Comparison of ENCODE assay signal across 25 cellular contexts in the genomic region with DNA sequence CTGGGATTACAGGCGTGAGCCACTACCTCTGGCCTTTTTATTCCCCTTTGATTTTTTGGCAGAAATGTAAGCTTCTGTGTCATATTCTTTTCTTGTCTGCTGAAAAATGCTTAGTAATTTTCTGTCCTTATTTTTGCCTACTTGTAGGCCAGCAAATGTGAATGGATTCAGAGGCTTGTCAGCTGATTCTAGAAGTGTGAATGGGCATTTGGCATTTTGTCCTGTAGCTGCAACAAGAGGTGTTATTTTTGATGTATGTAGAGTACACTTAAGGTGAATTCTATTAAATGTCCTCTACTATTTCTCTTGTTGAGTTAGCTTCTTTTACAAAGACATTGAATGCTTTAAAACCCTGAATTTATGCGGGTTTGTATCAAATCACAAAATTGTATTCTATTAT.
"Had no signal": no experiment of that assay in that cellular context is flagged by ENCODE, and none has a peak within 500 bp of the region (broad histone marks: within the 10 kb centered on the region; RNA-seq: fewer than 3 reads in every experiment).

No MANE protein-coding gene starts in this region.

- H3K4me1 ChIP-seq: parathyroid adenoma, tibial nerve, vagina had no signal

- DNase-seq: nephron progenitor cell; occipital lobe; ovary; posterior cingulate gyrus; psoas muscle; right cardiac atrium; right lobe of liver; sigmoid colon; small intestine; stimulated activated CD4-positive, alpha-beta T cell treated with anti-CD3 and anti-CD28 coated beads, Interleukin-15, amount 100 ng/mL, for 24 hours; stimulated activated CD4-positive, alpha-beta T cell treated with anti-CD3 and anti-CD28 coated beads, Interleukin-2, amount 100 ng/mL, for 24 hours; stimulated activated CD4-positive, alpha-beta T cell treated with anti-CD3 and anti-CD28 coated beads, Interleukin-2, amount 100 ng/mL, for 48 hours; stimulated activated CD4-positive, alpha-beta T cell treated with anti-CD3 and anti-CD28 coated beads, Interleukin-4, amount 100 ng/mL, for 24 hours; stimulated activated naive B cell treated with anti-CD40 and anti-IgM and Interleukin-4, amounts not matched to agents 10 μg/mL and 1 μg/mL and 100 μg/mL, for 72 hours; stimulated activated naive CD4-positive, alpha-beta T cell treated with Interleukin-2 at 50 U/mL for 16 hours; stomach; thyroid gland; trophoblast cell; upper lobe of left lung had no signal

- H3K27ac ChIP-seq: ovary, parathyroid adenoma, psoas muscle, right lobe of liver, sigmoid colon, stomach, thoracic aorta, thyroid gland, tibial nerve, upper lobe of left lung, vagina had no signal

- H3K36me3 ChIP-seq: ovary, right lobe of liver, thoracic aorta, thyroid gland, vagina had no signal

- H3K4me3 ChIP-seq: ovary, psoas muscle, right lobe of liver, sigmoid colon, stomach, thoracic aorta, thyroid gland, tibial nerve, upper lobe of left lung, vagina had no signal

- ATAC-seq: natural killer cell treated with Interleukin-12 subunit alpha and Interleukin-12 subunit beta and Interleukin-15 and Interleukin-18, amount 100 ng/mL, for 72 hours; psoas muscle; right cardiac atrium; right lobe of liver; stimulated activated effector memory CD8-positive, alpha-beta T cell treated with anti-CD3 and anti-CD28 coated beads, Interleukin-12 subunit alpha, Interleukin-12 subunit beta, amount 100 ng/mL, for 72 hours; stimulated activated naive B cell treated with anti-CD40 and anti-IgM and Interleukin-4, amounts not matched to agents 10 μg/mL and 1 μg/mL and 100 μg/mL, for 72 hours had no signal

- H3K9me3 ChIP-seq: ovary, psoas muscle, right lobe of liver, sigmoid colon, stomach, thoracic aorta, thyroid gland, tibial nerve, upper lobe of left lung, vagina had no signal

- H3K27me3 ChIP-seq: ovary, right lobe of liver, sigmoid colon, stomach, thyroid gland, tibial nerve, upper lobe of left lung, vagina had no signal
